In genomic region chr17:39617100-39617445, GRCh38 we compare ENCODE assay signal across 1 cellular context.
TF ChIP-seq lines count a peak whose summit lies in the region.

No MANE protein-coding gene starts in this region.

TF ChIP-seq in H1, 55 proteins besides CTCF, POLR2A, EP300 and RAD21:
- TF ChIP-seq CHD1 (IDR thresholded peaks at IDR 0.05; ENCODE audit: low read depth, low read length) (no peak), MAFK (IDR thresholded peaks at IDR 0.05; ENCODE audit: low read depth, low read length) (no peak), PHF8 (conservative IDR thresholded peaks at IDR 0.05; ENCODE audit: low read depth, low read length) (no peak), TAF7 (optimal IDR thresholded peaks at IDR 0.05; ENCODE audit: borderline replicate concordance, low read depth, low read length) (no peak), SUZ12 (IDR thresholded peaks at IDR 0.05; ENCODE audit: low read length) (peak; percentile 41; the same call in 1 of the 2 replicates), NRF1 (IDR thresholded peaks at IDR 0.05; ENCODE audit: low read depth, low read length) (no peak)
TF ChIP-seq in H1: peak in this region for 1.
